In genomic region chr2:190996338-190996946, GRCh38 we compare ENCODE assay signal across 8 cellular contexts. TPM values are rescaled to one million over a fixed set of nuclear protein-coding genes. Genes with fewer than 3 reads are reported as not detected.
DNase-seq lines count a peak whose midpoint lies in the region; ATAC-seq, FAIRE-seq and TF ChIP-seq lines count a peak whose summit lies in the region.

No MANE protein-coding gene starts in this region.

- H3K27ac Mint-ChIP-seq in activated naive CD4-positive, alpha-beta T cell treated with anti-CD3 and anti-CD28 coated beads for 36 hours: peak overlapping the region; percentile 81
- H3K27ac Mint-ChIP-seq in activated B cell treated with CpG ODN at 0.5 μM for 24 hours: no peak overlapping the region

- no peak overlapping the region for H3K27ac ChIP-seq in small intestine (ENCODE audit: low read depth in 1 of 2, low read length in 1 of 2)

- peak; percentile 19 for TF ChIP-seq CTCF in activated B cell treated with CpG ODN at 0.5 μM for 24 hours (IDR thresholded peaks at IDR 0.05)
- peak; percentile 67 for TF ChIP-seq CTCF in foreskin fibroblast (IDR thresholded peaks at IDR 0.05; ENCODE audit: low read depth, low read length)

- peaks cover 88% of the 10 kb centered on the region for H3K36me3 Mint-ChIP-seq in activated naive CD4-positive, alpha-beta T cell treated with anti-CD3 and anti-CD28 coated beads for 36 hours (ENCODE audit: low read depth)
- peaks cover 93% of the 10 kb centered on the region for H3K36me3 Mint-ChIP-seq in activated B cell treated with CpG ODN at 0.5 μM for 24 hours (ENCODE audit: low read depth)

- H3K4me3 Mint-ChIP-seq in activated naive CD4-positive, alpha-beta T cell treated with anti-CD3 and anti-CD28 coated beads for 36 hours: no peak overlapping the region
- no peak overlapping the region for H3K4me3 Mint-ChIP-seq in activated B cell treated with CpG ODN at 0.5 μM for 24 hours

- peaks cover 65% of the 10 kb centered on the region for H3K4me1 Mint-ChIP-seq in activated naive CD4-positive, alpha-beta T cell treated with anti-CD3 and anti-CD28 coated beads for 36 hours (ENCODE audit: low read depth)
- H3K4me1 Mint-ChIP-seq in activated B cell treated with CpG ODN at 0.5 μM for 24 hours: peaks cover 6% of the 10 kb centered on the region

- intact Hi-C loops in activated naive CD4-positive, alpha-beta T cell treated with anti-CD3 and anti-CD28 coated beads for 36 hours (cut with micrococcal nuclease): loop anchor here (5.0 kb wide), 1 partner anchor 36 kb away; no protein-coding TSS in a partner anchor
- intact Hi-C loops in activated B cell treated with CpG ODN at 0.5 μM for 24 hours (cut with micrococcal nuclease) (loop anchor here (1.0 kb wide), 4 partner anchors 15 to 215 kb away; no protein-coding TSS in a partner anchor), posterior vena cava (cut with DNase I) (no loop called here)

- FAIRE-seq in small intestine (lab: Jason Lieb, UNC): no peak

- H3K9me3 ChIP-seq in small intestine (ENCODE audit: control insufficient read depth, low read depth): no peaks in the 10 kb centered on the region

- no peak for DNase-seq in activated naive CD4-positive, alpha-beta T cell treated with anti-CD3 and anti-CD28 coated beads for 36 hours
- DNase-seq in activated naive CD4-positive, alpha-beta T cell (lab: John Stamatoyannopoulos, UW): no peak
- peak; percentile 69 for DNase-seq in HuH-7 (ENCODE audit: low spot score)
- DNase-seq in activated B cell treated with CpG ODN at 0.5 μM for 24 hours: no peak
- peak in 1 of 2 donors; percentile 59 for DNase-seq in foreskin fibroblast
- DNase-seq in small intestine: peak; percentile 37
- DNase-seq in posterior vena cava (ENCODE audit: low spot score): no peak

- ATAC-seq in activated B cell treated with CpG ODN at 0.5 μM for 24 hours (ENCODE audit: low read depth): peak; percentile 82
- ATAC-seq in GM19035 (IDR thresholded peaks at IDR 0.05; ENCODE audit: unreplicated experiment): no peak

- H3K4me1 ChIP-seq in small intestine (ENCODE audit: control insufficient read depth in 2 of 2, insufficient read depth in 1 of 2, low read depth in 1 of 2, low read length in 1 of 2): no peaks in the 10 kb centered on the region

- CTCF ChIA-PET in activated naive CD4-positive, alpha-beta T cell treated with anti-CD3 and anti-CD28 coated beads for 36 hours (lab: Charles Lee): interaction anchor here (0.5 to 2.1 kb wide), 4 partner anchors 12 to 35 kb away, joined by 3 to 7 read pairs (median 4); no protein-coding TSS in a partner anchor
- CTCF ChIA-PET in activated B cell treated with CpG ODN at 0.5 μM for 24 hours (lab: Charles Lee): interaction anchor here (0.8 to 1.8 kb wide), 2 partner anchors 16 to 33 kb away, joined by 4 to 7 read pairs; no protein-coding TSS in a partner anchor

- POLR2A ChIA-PET in activated B cell treated with CpG ODN at 0.5 μM for 24 hours (lab: Charles Lee): no interaction called here

- peaks cover 23% of the 10 kb centered on the region for H3K9me3 Mint-ChIP-seq in activated naive CD4-positive, alpha-beta T cell treated with anti-CD3 and anti-CD28 coated beads for 36 hours
- peaks cover 4% of the 10 kb centered on the region for H3K9me3 Mint-ChIP-seq in activated B cell treated with CpG ODN at 0.5 μM for 24 hours

- no peaks in the 10 kb centered on the region for H3K27me3 Mint-ChIP-seq in activated naive CD4-positive, alpha-beta T cell treated with anti-CD3 and anti-CD28 coated beads for 36 hours (ENCODE audit: low read depth)
- no peaks in the 10 kb centered on the region for H3K27me3 Mint-ChIP-seq in activated B cell treated with CpG ODN at 0.5 μM for 24 hours

- 86 to 97% (median 95%) methylated on average over 5 of the region's 5 CpGs for WGBS in small intestine, 3 donors

- H3K36me3 ChIP-seq in small intestine (ENCODE audit: control insufficient read depth in 2 of 2, insufficient read depth in 2 of 2, low read length in 2 of 2): peaks cover 30 to 43% of the 10 kb centered on the region in 2 donors

- no peak overlapping the region for H3K4me3 ChIP-seq in foreskin fibroblast (ENCODE audit: low read depth in 1 of 2, low read length in 2 of 2)
- H3K4me3 ChIP-seq in small intestine (ENCODE audit: low read depth in 1 of 2, low read length in 2 of 2): no peak overlapping the region

- H3K27me3 ChIP-seq in small intestine (ENCODE audit: control insufficient read depth in 2 of 2, insufficient read depth in 2 of 2, low read length in 2 of 2): no peaks in the 10 kb centered on the region

RNA-seq across cellular contexts. Expression of gene STAT1, which starts 17.5 kb away (rescaled TPM):
- total RNA-seq in activated naive CD4-positive, alpha-beta T cell treated with anti-CD3 and anti-CD28 coated beads for 36 hours: 100 to 1,000 TPM; 376 to 402 TPM
- 71.2 and 85.1 TPM in 2 replicates for total RNA-seq in activated B cell treated with CpG ODN at 0.5 μM for 24 hours
- polyA plus RNA-seq in small intestine: 10 to 100 TPM; 22.6 to 51.0 (median 34.3) TPM
- total RNA-seq in posterior vena cava: 10 to 100 TPM; 57.9 to 88.4 TPM

Comparison
In these comparisons a context has a peak if more than half of its experiments do, and no peak if none do; other contexts are left out.
1. DNase-seq: peak in HuH-7 (single experiment) and small intestine (single experiment); none in activated naive CD4-positive, alpha-beta T cell treated with anti-CD3 and anti-CD28 coated beads for 36 hours (single experiment), activated naive CD4-positive, alpha-beta T cell (0 of 4), activated B cell treated with CpG ODN at 0.5 μM for 24 hours (single experiment) and posterior vena cava (single experiment).
2. intact Hi-C loops: an anchor here in activated naive CD4-positive, alpha-beta T cell treated with anti-CD3 and anti-CD28 coated beads for 36 hours (5.0 kb wide) and activated B cell treated with CpG ODN at 0.5 μM for 24 hours (1.0 kb wide); none called in posterior vena cava.